ENCODE assay signal across 8 cellular contexts in the genomic region with DNA sequence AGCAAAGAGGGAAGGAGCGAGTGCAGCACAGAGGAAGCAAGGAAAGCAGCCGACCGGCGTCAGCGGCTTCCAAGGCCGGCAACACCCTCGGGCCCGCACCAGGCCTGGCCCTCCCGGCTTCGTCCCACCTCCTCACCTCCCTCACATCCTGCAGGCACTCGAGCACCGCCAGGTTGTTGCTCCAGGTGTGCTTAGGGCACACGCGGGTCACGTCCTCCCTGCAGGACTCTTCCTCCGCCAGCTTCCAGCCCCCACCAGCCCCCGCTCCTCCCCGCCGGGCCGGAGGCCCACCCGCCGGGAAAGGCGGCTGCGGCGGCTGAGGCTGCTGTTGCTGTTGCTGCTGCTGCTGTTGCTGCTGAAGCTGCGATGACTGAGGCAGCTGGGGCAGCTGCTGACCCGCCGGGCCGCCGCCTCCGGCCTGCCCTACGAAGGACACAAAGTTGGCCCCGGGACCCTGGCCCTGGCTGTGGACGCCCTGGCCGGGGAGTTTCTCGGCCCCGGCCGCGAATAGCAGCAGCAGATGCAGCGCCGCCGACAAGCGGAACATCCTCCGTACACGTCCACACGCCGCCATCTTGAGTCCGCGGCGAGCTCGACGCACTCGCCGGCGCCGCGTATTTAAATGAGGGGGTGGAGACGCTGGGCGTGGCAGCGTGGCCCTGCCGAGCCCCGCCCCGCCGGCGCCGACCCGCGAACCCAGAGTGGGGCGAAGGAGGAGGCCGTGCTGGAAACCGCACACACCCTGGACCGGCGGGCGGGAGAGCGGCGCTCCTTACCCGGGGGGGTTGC.
DNase-seq lines count a peak whose midpoint lies in the region; ATAC-seq and TF ChIP-seq lines count a peak whose summit lies in the region.

A gene (minus strand): TSS at position 594 of the 789 bp plus-strand sequence. CDS start 20 bp downstream, at position 574.

- peak within 1 kb of the TSS; percentile 96 for H3K4me3 ChIP-seq in DOHH2 (ENCODE audit: low read length)
- H3K4me3 ChIP-seq in KMS-11 (IDR thresholded peaks at IDR 0.05; ENCODE audit: insufficient read depth, low read depth, low read length), result no peak within 1 kb of the TSS
- peak within 1 kb of the TSS; percentile 78 for H3K4me3 ChIP-seq in RWPE2 (ENCODE audit: severe bottlenecking)
- H3K4me3 ChIP-seq in fibroblast of pulmonary artery (replicated peaks; ENCODE audit: low read depth, low read length), result peak within 1 kb of the TSS; percentile 91

- H4K20me1 ChIP-seq in DOHH2 (ENCODE audit: control insufficient read depth, insufficient read depth, low read depth, low read length) (peaks cover 5% of the 10 kb centered on the region), KMS-11 (ENCODE audit: insufficient read depth) (peaks cover 4% of the 10 kb centered on the region; the same call in 1 of the 2 replicates)

- H3K27ac ChIP-seq in DOHH2 (ENCODE audit: low read depth, low read length) (peak within 1 kb of the TSS; percentile 45), KMS-11 (peak within 1 kb of the TSS; percentile 84), RWPE2 (ENCODE audit: poor library complexity, severe bottlenecking) (peak within 1 kb of the TSS; percentile 66)

- H3K9me3 ChIP-seq in DOHH2 (ENCODE audit: control insufficient read depth, insufficient read depth, low read length) (no peaks in the 10 kb centered on the region), RWPE2 (ENCODE audit: severe bottlenecking) (no peaks in the 10 kb centered on the region)

- H3K4me1 ChIP-seq in DOHH2 (ENCODE audit: control insufficient read depth, low read length), result peaks cover 21% of the 10 kb centered on the region
- peaks cover 27% of the 10 kb centered on the region for H3K4me1 ChIP-seq in KMS-11 (ENCODE audit: low read depth, poor library complexity, severe bottlenecking)
- peaks cover 21% of the 10 kb centered on the region for H3K4me1 ChIP-seq in RWPE2 (ENCODE audit: insufficient read depth, poor library complexity, severe bottlenecking)

- TF ChIP-seq CTCF in DOHH2 (IDR thresholded peaks at IDR 0.05; ENCODE audit: low read depth, low read length, poor library complexity, severe bottlenecking) (no peak), KMS-11 (conservative IDR thresholded peaks at IDR 0.05; ENCODE audit: low read depth, low read length) (no peak), RWPE2 (IDR thresholded peaks at IDR 0.05; ENCODE audit: poor library complexity, severe bottlenecking) (no peak), fibroblast of pulmonary artery (IDR thresholded peaks at IDR 0.05; ENCODE audit: low read length, missing control alignments) (no peak), nephron progenitor cell (IDR thresholded peaks at IDR 0.05) (no peak)

- H3K9ac ChIP-seq in KMS-11, result peak within 1 kb of the TSS; percentile 83

- H3K9me2 ChIP-seq in DOHH2 (replicated peaks; ENCODE audit: control insufficient read depth, low read length), result no peaks in the 10 kb centered on the region

- H3K36me3 ChIP-seq in DOHH2 (ENCODE audit: control insufficient read depth, low read length) (peaks cover 6% of the 10 kb centered on the region; the same call in 1 of the 2 replicates), KMS-11 (ENCODE audit: insufficient read depth) (no peaks in the 10 kb centered on the region), RWPE2 (ENCODE audit: low read depth) (0 out of 2 replicates have a peak, but pooled peaks cover 5% of the 10 kb centered on the region)

- peak; percentile 87 for DNase-seq in RWPE2 (ENCODE audit: low spot score)
- peak; percentile 87 for DNase-seq in activated effector memory CD4-positive, alpha-beta T cell treated with Interleukin-2 at 50 U/mL for 16 hours
- DNase-seq in fibroblast of pulmonary artery (ENCODE audit: low read depth), result peak; percentile 91
- peak; percentile 93 for DNase-seq in nephron progenitor cell

- peak within 1 kb of the TSS; percentile 83 for H3K4me2 ChIP-seq in DOHH2 (ENCODE audit: low read length)
- H3K4me2 ChIP-seq in KMS-11, result peak within 1 kb of the TSS; percentile 82

- peaks cover 11% of the 10 kb centered on the region for H3K36me3 Mint-ChIP-seq in nephron progenitor cell (ENCODE audit: low read depth)
- H3K36me3 Mint-ChIP-seq in stimulated activated naive CD8-positive, alpha-beta T cell treated with anti-CD3 and anti-CD28 coated beads, Interleukin-15, Interleukin-2, amounts not matched to agents 100 ng/mL and 50 ng/mL, for 24 hours (ENCODE audit: low read depth), result no peaks in the 10 kb centered on the region

- peaks cover 2% of the 10 kb centered on the region for H3K9me3 Mint-ChIP-seq in nephron progenitor cell
- H3K9me3 Mint-ChIP-seq in stimulated activated naive CD8-positive, alpha-beta T cell treated with anti-CD3 and anti-CD28 coated beads, Interleukin-15, Interleukin-2, amounts not matched to agents 100 ng/mL and 50 ng/mL, for 24 hours, result no peaks in the 10 kb centered on the region

- ATAC-seq in GM21786 (IDR thresholded peaks at IDR 0.05; ENCODE audit: unreplicated experiment), result peak; percentile 93
- ATAC-seq in RWPE2 (ENCODE audit: low read depth), result peak; percentile 86

- no peaks in the 10 kb centered on the region for H3F3A ChIP-seq in DOHH2 (ENCODE audit: control insufficient read depth, insufficient read depth)

- peaks cover 43% of the 10 kb centered on the region for H3K4me1 Mint-ChIP-seq in nephron progenitor cell
- H3K4me1 Mint-ChIP-seq in stimulated activated naive CD8-positive, alpha-beta T cell treated with anti-CD3 and anti-CD28 coated beads, Interleukin-15, Interleukin-2, amounts not matched to agents 100 ng/mL and 50 ng/mL, for 24 hours (ENCODE audit: low read depth), result peaks cover 56% of the 10 kb centered on the region

- peak within 1 kb of the TSS; percentile 98 for H3K4me3 Mint-ChIP-seq in nephron progenitor cell
- H3K4me3 Mint-ChIP-seq in stimulated activated naive CD8-positive, alpha-beta T cell treated with anti-CD3 and anti-CD28 coated beads, Interleukin-15, Interleukin-2, amounts not matched to agents 100 ng/mL and 50 ng/mL, for 24 hours, result peak within 1 kb of the TSS; percentile 92

- H2AFZ ChIP-seq in KMS-11 (ENCODE audit: low read depth), result peak within 1 kb of the TSS; percentile 83

- no peaks in the 10 kb centered on the region for H3K27me3 Mint-ChIP-seq in nephron progenitor cell (ENCODE audit: low read depth, poor library complexity)
- H3K27me3 Mint-ChIP-seq in stimulated activated naive CD8-positive, alpha-beta T cell treated with anti-CD3 and anti-CD28 coated beads, Interleukin-15, Interleukin-2, amounts not matched to agents 100 ng/mL and 50 ng/mL, for 24 hours, result no peaks in the 10 kb centered on the region

- no peaks in the 10 kb centered on the region for H3K27me3 ChIP-seq in DOHH2 (ENCODE audit: control insufficient read depth, low read length)
- H3K27me3 ChIP-seq in KMS-11 (ENCODE audit: insufficient read depth, low read depth), result no peaks in the 10 kb centered on the region
- no peaks in the 10 kb centered on the region for H3K27me3 ChIP-seq in RWPE2 (ENCODE audit: insufficient read depth, poor library complexity, severe bottlenecking)

- peaks cover 52% of the 10 kb centered on the region for H3K79me2 ChIP-seq in DOHH2 (ENCODE audit: control insufficient read depth, low read length)
- peaks cover 47% of the 10 kb centered on the region for H3K79me2 ChIP-seq in KMS-11 (ENCODE audit: insufficient read depth, low read depth)

- H3K27ac Mint-ChIP-seq in nephron progenitor cell, result peak within 1 kb of the TSS; percentile 99
- peak within 1 kb of the TSS; percentile 91 for H3K27ac Mint-ChIP-seq in stimulated activated naive CD8-positive, alpha-beta T cell treated with anti-CD3 and anti-CD28 coated beads, Interleukin-15, Interleukin-2, amounts not matched to agents 100 ng/mL and 50 ng/mL, for 24 hours
